ENCODE assay signal across 16 cellular contexts in genomic region chr6:44705611-44706010, GRCh38.
DNase-seq lines count a peak whose midpoint lies in the region; ATAC-seq and TF ChIP-seq lines count a peak whose summit lies in the region.
"Had no signal": no experiment of that assay in that cellular context is flagged by ENCODE, and none has a peak within 500 bp of the region (broad histone marks: within the 10 kb centered on the region; RNA-seq: fewer than 3 reads in every experiment).

No MANE protein-coding gene starts in this region.

- intact Hi-C loops in left cardiac atrium (cut with DNase I) = no loop called here

- H3K36me3 ChIP-seq in MG63 = no peaks in the 10 kb centered on the region
- no peaks in the 10 kb centered on the region for H3K36me3 ChIP-seq in endodermal cell (ENCODE audit: control insufficient read depth, insufficient read depth, low read length)

- H3K4me1 ChIP-seq in endodermal cell (ENCODE audit: control insufficient read depth, insufficient read depth, low read length) = no peaks in the 10 kb centered on the region

- H3K36me3 Mint-ChIP-seq in activated naive CD8-positive, alpha-beta T cell treated with anti-CD3 and anti-CD28 coated beads, Interleukin-2, amount 50 U/mL, for 24 hours (ENCODE audit: low read depth) = peaks cover 2% of the 10 kb centered on the region
- H3K36me3 Mint-ChIP-seq in activated naive CD8-positive, alpha-beta T cell treated with anti-CD3 and anti-CD28 coated beads for 36 hours = peaks cover 6% of the 10 kb centered on the region
- H3K36me3 Mint-ChIP-seq in endodermal cell (ENCODE audit: low read depth) = no peaks in the 10 kb centered on the region
- H3K36me3 Mint-ChIP-seq in progenitor cell of endocrine pancreas (ENCODE audit: insufficient read depth) = no peaks in the 10 kb centered on the region

- H3K27me3 Mint-ChIP-seq in activated naive CD8-positive, alpha-beta T cell treated with anti-CD3 and anti-CD28 coated beads, Interleukin-2, amount 50 U/mL, for 24 hours = no peaks in the 10 kb centered on the region
- H3K27me3 Mint-ChIP-seq in activated naive CD8-positive, alpha-beta T cell treated with anti-CD3 and anti-CD28 coated beads for 36 hours = no peaks in the 10 kb centered on the region
- H3K27me3 Mint-ChIP-seq in endodermal cell (ENCODE audit: insufficient read depth) (peaks cover 3% of the 10 kb centered on the region), progenitor cell of endocrine pancreas (peaks cover 9% of the 10 kb centered on the region)
- H3K27me3 Mint-ChIP-seq: CD4-positive, alpha-beta T cell had no signal

- no peak overlapping the region for H3K9ac ChIP-seq in endodermal cell (ENCODE audit: extremely low read depth, low read length, poor library complexity, severe bottlenecking)

- no peak overlapping the region for H3K4me3 Mint-ChIP-seq in activated naive CD8-positive, alpha-beta T cell treated with anti-CD3 and anti-CD28 coated beads, Interleukin-2, amount 50 U/mL, for 24 hours
- H3K4me3 Mint-ChIP-seq in activated naive CD8-positive, alpha-beta T cell treated with anti-CD3 and anti-CD28 coated beads for 36 hours = no peak overlapping the region
- H3K4me3 Mint-ChIP-seq in endodermal cell (no peak overlapping the region), progenitor cell of endocrine pancreas (ENCODE audit: low read depth) (no peak overlapping the region)
- H3K4me3 Mint-ChIP-seq: B cell; CD4-positive, alpha-beta T cell; HFFc6 had no signal

- no peak for DNase-seq in activated naive CD8-positive, alpha-beta T cell treated with anti-CD3 and anti-CD28 coated beads, Interleukin-2, amount 50 U/mL, for 24 hours
- no peak for DNase-seq in activated naive CD8-positive, alpha-beta T cell treated with anti-CD3 and anti-CD28 coated beads for 36 hours
- peak; percentile 78 for DNase-seq in MG63
- no peak for DNase-seq in endodermal cell
- DNase-seq in LoVo (ENCODE audit: low spot score) = no peak
- DNase-seq in left cardiac atrium = no peak
- no peak for DNase-seq in progenitor cell of endocrine pancreas (ENCODE audit: low spot score, unreplicated experiment)
- DNase-seq: C1 segment of cervical spinal cord; Calu3; CD4-positive, alpha-beta T cell; DMS 273 treated with DMSO at 0.1 percent for 48 hours; GOT3; HCEC 1CT; HFFc6 had no signal

- ATAC-seq in activated naive CD8-positive, alpha-beta T cell treated with anti-CD3 and anti-CD28 coated beads, Interleukin-2, amount 50 U/mL, for 24 hours = no peak
- ATAC-seq in left cardiac atrium = no peak
- ATAC-seq: HepG2 had no signal

- no peak overlapping the region for H3K27ac ChIP-seq in endodermal cell (ENCODE audit: low read depth, low read length)

- H3K9me3 ChIP-seq in MG63 = no peaks in the 10 kb centered on the region
- H3K9me3 ChIP-seq in endodermal cell (ENCODE audit: control insufficient read depth, low read length) = no peaks in the 10 kb centered on the region

- WGBS in endodermal cell (ENCODE audit: insufficient coverage in 1 of 2, insufficient read length in 1 of 2), 2 experiments = 95 to 100% methylated on average over 1 to 4 of the region's 4 CpGs

- H3K9me3 Mint-ChIP-seq in activated naive CD8-positive, alpha-beta T cell treated with anti-CD3 and anti-CD28 coated beads, Interleukin-2, amount 50 U/mL, for 24 hours = peaks cover 8% of the 10 kb centered on the region
- H3K9me3 Mint-ChIP-seq in activated naive CD8-positive, alpha-beta T cell treated with anti-CD3 and anti-CD28 coated beads for 36 hours = peaks cover 7% of the 10 kb centered on the region
- H3K9me3 Mint-ChIP-seq in endodermal cell (no peaks in the 10 kb centered on the region), progenitor cell of endocrine pancreas (ENCODE audit: low read depth) (peaks cover 6% of the 10 kb centered on the region)
- H3K9me3 Mint-ChIP-seq: CD4-positive, alpha-beta T cell; HFFc6 had no signal

- peaks cover 34% of the 10 kb centered on the region for H3K4me1 Mint-ChIP-seq in activated naive CD8-positive, alpha-beta T cell treated with anti-CD3 and anti-CD28 coated beads, Interleukin-2, amount 50 U/mL, for 24 hours
- peaks cover 8% of the 10 kb centered on the region for H3K4me1 Mint-ChIP-seq in activated naive CD8-positive, alpha-beta T cell treated with anti-CD3 and anti-CD28 coated beads for 36 hours
- peaks cover 5% of the 10 kb centered on the region for H3K4me1 Mint-ChIP-seq in endodermal cell
- no peaks in the 10 kb centered on the region for H3K4me1 Mint-ChIP-seq in progenitor cell of endocrine pancreas (ENCODE audit: low read depth)
- H3K4me1 Mint-ChIP-seq: B cell had no signal

- H3K27ac Mint-ChIP-seq in activated naive CD8-positive, alpha-beta T cell treated with anti-CD3 and anti-CD28 coated beads, Interleukin-2, amount 50 U/mL, for 24 hours = peak overlapping the region; percentile 47
- H3K27ac Mint-ChIP-seq in activated naive CD8-positive, alpha-beta T cell treated with anti-CD3 and anti-CD28 coated beads for 36 hours = no peak overlapping the region
- H3K27ac Mint-ChIP-seq in endodermal cell = no peak overlapping the region
- no peak overlapping the region for H3K27ac Mint-ChIP-seq in progenitor cell of endocrine pancreas
- H3K27ac Mint-ChIP-seq: B cell; CD4-positive, alpha-beta T cell; HFFc6 had no signal

- TF ChIP-seq CTCF in endodermal cell (conservative IDR thresholded peaks at IDR 0.05) = peak; percentile 1
- TF ChIP-seq CTCF in progenitor cell of endocrine pancreas (IDR thresholded peaks at IDR 0.05; ENCODE audit: unreplicated experiment) = no peak

- H3K4me3 ChIP-seq in MG63 = no peak overlapping the region
- H3K4me3 ChIP-seq in endodermal cell (ENCODE audit: low read length) = no peak overlapping the region

- no peaks in the 10 kb centered on the region for H3K27me3 ChIP-seq in MG63
- no peaks in the 10 kb centered on the region for H3K27me3 ChIP-seq in endodermal cell (ENCODE audit: control insufficient read depth, insufficient read depth, low read length, poor library complexity, severe bottlenecking)
